In the genomic region with DNA sequence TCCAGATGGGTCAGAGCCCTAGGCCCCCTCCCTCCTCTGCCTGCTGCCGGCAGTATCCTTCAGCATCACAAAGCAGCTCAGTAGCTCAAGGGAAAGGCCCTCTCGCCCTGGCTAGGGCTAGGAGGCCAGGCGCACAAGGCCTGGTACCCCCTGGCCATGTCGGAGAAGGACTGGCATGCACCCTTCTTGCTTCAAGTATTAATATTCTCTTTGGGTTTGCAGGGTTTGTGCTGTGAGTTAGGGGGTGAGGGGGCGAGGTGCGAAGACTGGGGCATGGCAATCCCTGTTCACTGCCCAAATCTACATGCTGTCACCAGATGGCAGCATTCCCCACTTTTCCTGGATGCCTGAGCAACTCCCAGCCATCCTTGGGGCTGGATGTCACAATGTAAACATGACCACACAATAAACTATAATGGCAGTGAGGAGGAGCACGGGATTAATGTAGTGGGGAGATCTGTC, we compare ENCODE assay signal across 8 cellular contexts.
DNase-seq lines count a peak whose midpoint lies in the region; ATAC-seq, FAIRE-seq and TF ChIP-seq lines count a peak whose summit lies in the region.

No MANE protein-coding gene starts in this region.

- TF ChIP-seq POLR2A in heart left ventricle (IDR thresholded peaks at IDR 0.05): no peak

- no peaks in the 10 kb centered on the region for H3K4me1 Mint-ChIP-seq in activated naive CD8-positive, alpha-beta T cell treated with anti-CD3 and anti-CD28 coated beads, Interleukin-2, amount 50 U/mL, for 24 hours

- peak; percentile 76 for FAIRE-seq in G401.6 (lab: Jason Lieb, UNC)

- DNase-seq in NCI-H1694 (lab: John Stamatoyannopoulos, UW) (peak; percentile 46), heart left ventricle (no peak), retinal pigment epithelial cell (ENCODE audit: low read depth) (no peak)
- DNase-seq in activated naive CD8-positive, alpha-beta T cell treated with anti-CD3 and anti-CD28 coated beads, Interleukin-2, amount 50 U/mL, for 24 hours: peak; percentile 35
- DNase-seq in activated CD8-positive, alpha-beta memory T cell treated with anti-CD3 and anti-CD28 coated beads for 24 hours: no peak

- H3K27ac Mint-ChIP-seq in activated naive CD8-positive, alpha-beta T cell treated with anti-CD3 and anti-CD28 coated beads, Interleukin-2, amount 50 U/mL, for 24 hours: no peak overlapping the region

- TF ChIP-seq CTCF in 22Rv1 (IDR thresholded peaks at IDR 0.05) (peak; percentile 88), heart left ventricle (IDR thresholded peaks at IDR 0.05) (peak; percentile 35 to 73 (median 66)), retinal pigment epithelial cell (conservative IDR thresholded peaks at IDR 0.05; ENCODE audit: low read depth, low read length) (peak; percentile 85)

- H3K4me3 Mint-ChIP-seq in activated naive CD8-positive, alpha-beta T cell treated with anti-CD3 and anti-CD28 coated beads, Interleukin-2, amount 50 U/mL, for 24 hours: no peak overlapping the region

- no peaks in the 10 kb centered on the region for H3K9me3 Mint-ChIP-seq in activated naive CD8-positive, alpha-beta T cell treated with anti-CD3 and anti-CD28 coated beads, Interleukin-2, amount 50 U/mL, for 24 hours

- peaks cover 0 to 32% (median 20%) of the 10 kb centered on the region in 9 donors for H3K36me3 ChIP-seq in heart left ventricle

- no peaks in the 10 kb centered on the region for H3K9me3 ChIP-seq in heart left ventricle

- 43 to 58% (median 54%) methylated on average over 7 of the region's 7 CpGs for WGBS in heart left ventricle, 4 donors

- H3K27me3 ChIP-seq in heart left ventricle: no peaks in the 10 kb centered on the region

- intact Hi-C loops in heart left ventricle (cut with DNase I): loop anchor here in 8 of 10 donors (1.0 to 10.0 kb wide), 7 partner anchors 88 to 276 kb away; partner anchors contain the start of gene SH3PXD2A (in 1 of the 8)

- H3K4me1 ChIP-seq in heart left ventricle: peaks cover 0 to 28% (median 6%) of the 10 kb centered on the region in 12 donors

- no peak for ATAC-seq in activated naive CD8-positive, alpha-beta T cell treated with anti-CD3 and anti-CD28 coated beads, Interleukin-2, amount 50 U/mL, for 24 hours
- ATAC-seq in heart left ventricle (peak; percentile 30 to 70 (median 48)), GM19023 (IDR thresholded peaks at IDR 0.05; ENCODE audit: unreplicated experiment) (no peak)

- H3K27me3 Mint-ChIP-seq in activated naive CD8-positive, alpha-beta T cell treated with anti-CD3 and anti-CD28 coated beads, Interleukin-2, amount 50 U/mL, for 24 hours: no peaks in the 10 kb centered on the region

- H3K27ac ChIP-seq in 22Rv1: no peak overlapping the region
- H3K27ac ChIP-seq in heart left ventricle: no peak overlapping the region

- H3K4me3 ChIP-seq in heart left ventricle: no peak overlapping the region
- no peak overlapping the region for H3K4me3 ChIP-seq in retinal pigment epithelial cell (ENCODE audit: low read length)

- H3K36me3 Mint-ChIP-seq in activated naive CD8-positive, alpha-beta T cell treated with anti-CD3 and anti-CD28 coated beads, Interleukin-2, amount 50 U/mL, for 24 hours (ENCODE audit: low read depth): no peaks in the 10 kb centered on the region

Comparison
In these comparisons a context has a peak if more than half of its experiments do, and no peak if none do; other contexts are left out.
1. DNase-seq: peak in NCI-H1694 (single experiment) and activated naive CD8-positive, alpha-beta T cell treated with anti-CD3 and anti-CD28 coated beads, Interleukin-2, amount 50 U/mL, for 24 hours (single experiment); none in heart left ventricle (0 of 5), retinal pigment epithelial cell (single experiment) and activated CD8-positive, alpha-beta memory T cell treated with anti-CD3 and anti-CD28 coated beads for 24 hours (single experiment).
2. ATAC-seq: peak in heart left ventricle (4 of 4); none in activated naive CD8-positive, alpha-beta T cell treated with anti-CD3 and anti-CD28 coated beads, Interleukin-2, amount 50 U/mL, for 24 hours (single experiment) and GM19023 (single experiment).
3. Peak in every context shown above with its lines, with median percentiles within 50 percentile points of each other: CTCF ChIP-seq.